ENCODE assay signal across 33 cellular contexts in the genomic region with DNA sequence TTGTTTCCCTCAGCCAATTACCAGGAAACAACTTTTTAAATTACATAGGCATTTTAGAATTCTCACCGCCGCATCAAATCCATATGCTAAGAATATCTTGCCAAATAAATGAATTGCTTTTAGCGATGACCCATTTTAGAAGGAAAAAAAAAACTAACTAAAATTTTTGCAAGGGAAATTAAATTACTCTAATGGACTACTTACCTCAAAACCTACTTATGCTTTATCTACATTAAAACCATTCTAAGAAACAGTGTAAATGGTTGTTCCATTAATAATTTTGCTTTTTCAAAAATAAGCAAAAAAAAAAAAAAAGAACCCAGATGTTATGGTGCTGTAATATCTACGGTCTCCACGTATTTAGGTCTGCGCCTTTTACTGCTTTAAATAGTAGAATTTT.
"Had no signal": no experiment of that assay in that cellular context is flagged by ENCODE, and none has a peak within 500 bp of the region (broad histone marks: within the 10 kb centered on the region; RNA-seq: fewer than 3 reads in every experiment).

No MANE protein-coding gene starts in this region.

- H3K4me2 ChIP-seq: KMS-11 had no signal

- H3K27ac ChIP-seq: KMS-11 had no signal

- H3K9me3 ChIP-seq: MG63 had no signal

- DNase-seq: Karpas-422, KG1, MG63, MM.1S, NCI-H1048, NCI-H1092, NCI-H1092 treated with DMSO at 0.1 percent for 48 hours, NCI-H1105, NCI-H1105 treated with DMSO at 0.1 percent for 48 hours, NCI-H1417, NCI-H1417 treated with DMSO at 0.1 percent for 48 hours, NCI-H1436, NCI-H1436 treated with DMSO at 0.1 percent for 48 hours, NCI-H146, NCI-H1694, NCI-H1694 treated with DMSO at 0.1 percent for 48 hours, NCI-H187, NCI-H187 treated with DMSO at 0.1 percent for 48 hours, NCI-H1930, NCI-H2029, NCI-H2029 treated with DMSO at 0.1 percent for 48 hours, NCI-H2081, NCI-H2081 treated with DMSO at 0.1 percent for 48 hours, NCI-H2107, NCI-H2171, NCI-H2171 treated with DMSO at 0.1 percent for 48 hours, NCI-H2227 treated with DMSO at 0.1 percent for 48 hours, NCI-H226, NCI-H345, NCI-H510A, NCI-H510A treated with DMSO at 0.1 percent for 48 hours, NCI-H524 had no signal

- H3K4me3 ChIP-seq: MG63 had no signal

- H3K9ac ChIP-seq: KMS-11 had no signal

- H3K36me3 ChIP-seq: MG63 had no signal

- H3K27me3 ChIP-seq: MG63 had no signal
